In genomic region chr14:95895720-95896119, GRCh38 we compare ENCODE assay signal across 9 cellular contexts. TPM values are rescaled to one million over a fixed set of nuclear protein-coding genes. Genes with fewer than 3 reads are reported as not detected.
DNase-seq lines count a peak whose midpoint lies in the region; ATAC-seq, FAIRE-seq and TF ChIP-seq lines count a peak whose summit lies in the region.
"Had no signal": no experiment of that assay in that cellular context is flagged by ENCODE, and none has a peak within 500 bp of the region (broad histone marks: within the 10 kb centered on the region; RNA-seq: fewer than 3 reads in every experiment).

No MANE protein-coding gene starts in this region.

- H3K9me3 Mint-ChIP-seq in Calu3 (ENCODE audit: low read depth, unreplicated experiment), result no peaks in the 10 kb centered on the region

- intact Hi-C loops in Calu3 (cut with micrococcal nuclease; ENCODE audit: unreplicated experiment) (loop anchor here (2.0 to 10.0 kb wide), 2 partner anchors 99 to 199 kb away; no protein-coding TSS in a partner anchor), HepG2 (cut with micrococcal nuclease; ENCODE audit: unreplicated experiment) (no loop called here)

- H3K27ac ChIP-seq in HepG2 (ENCODE audit: extremely low read length, insufficient read depth, low read length) (no peak overlapping the region), gastroesophageal sphincter (no peak overlapping the region)

- POLR2A ChIA-PET in HEK293T (lab: Yijun Ruan, JAX) (no interaction called here), HepG2 (lab: Yijun Ruan, JAX) (no interaction called here)

- DNase-seq in Calu3 (peak; percentile 53), HEK293T (ENCODE audit: extremely low spot score) (peak; percentile 57), HepG2 (ENCODE audit: low spot score) (peak; percentile 18), NCI-H2029 treated with DMSO at 0.1 percent for 48 hours (lab: John Stamatoyannopoulos, UW) (no peak), NCI-H446 treated with DMSO at 0.1 percent for 48 hours (lab: John Stamatoyannopoulos, UW) (no peak)
- peak; percentile 2 for DNase-seq in activated CD4-positive, alpha-beta T cell treated with anti-CD3 and anti-CD28 coated beads, Interleukin-2, amount 50 U/mL, for 1 hour
- DNase-seq: midbrain had no signal

- peak; percentile 47 for TF ChIP-seq CTCF in Calu3 (IDR thresholded peaks at IDR 0.05; ENCODE audit: unreplicated experiment)
- peak; percentile 45 for TF ChIP-seq CTCF in HepG2 (CRISPR knock-in tag; IDR thresholded peaks at IDR 0.05)
- no peak for TF ChIP-seq CTCF in gastroesophageal sphincter (IDR thresholded peaks at IDR 0.05)

- no peak overlapping the region for H2AFZ ChIP-seq in HepG2 (ENCODE audit: low read length)

- BruUV-seq in Calu3 (replicated peaks; lab: Mats Ljungman, UMichigan) (no TSS peak), HepG2 (replicated peaks; lab: Mats Ljungman, UMichigan) (no TSS peak)

- no peaks in the 10 kb centered on the region for H4K20me1 ChIP-seq in HepG2 (ENCODE audit: insufficient read depth, low read length)

- TF ChIP-seq EP300 in HepG2 (IDR thresholded peaks at IDR 0.05; ENCODE audit: low read depth in 2 of 2, low read length in 2 of 2) (no peak), HepG2 (CRISPR knock-in tag; IDR thresholded peaks at IDR 0.05; ENCODE audit: borderline replicate concordance) (no peak), gastroesophageal sphincter (IDR thresholded peaks at IDR 0.05) (no peak)

- CTCF ChIA-PET in Calu3 (lab: Charles Lee) (interaction anchor here (1.1 kb wide), 1 partner anchor 99 kb away, joined by 4 read pairs; no protein-coding TSS in a partner anchor), HEK293T (lab: Yijun Ruan, JAX) (interaction anchor here (0.9 kb wide), 1 partner anchor 366 kb away, joined by 3 read pairs; no protein-coding TSS in a partner anchor), HepG2 (lab: Yijun Ruan, JAX; ENCODE audit: low intra/inter-chr PET ratio, low total read pairs) (interaction anchor here (2.1 kb wide), 1 partner anchor 98 kb away, joined by 11 read pairs; no protein-coding TSS in a partner anchor)

- TF ChIP-seq RAD21 in HepG2 (CRISPR knock-in tag; IDR thresholded peaks at IDR 0.05), result no peak

- 2% methylated on average over 10 of the region's 10 CpGs for WGBS in HepG2 (ENCODE audit: low lambda C conversion rate)
- WGBS in gastroesophageal sphincter (ENCODE audit: low coverage in 1 of 2), 2 donors, result 45 to 50% methylated on average over 8 to 10 of the region's 10 CpGs

- H3K9me3 ChIP-seq in HepG2 (ENCODE audit: low read length) (no peaks in the 10 kb centered on the region), gastroesophageal sphincter (no peaks in the 10 kb centered on the region)

- in situ Hi-C loops in HepG2 (cut with HindIII; ENCODE audit: extremely low pct_ligation_motif_present, low pct_unique_long_range_greater_than_20kb), result no loop called here

- H3K27me3 Mint-ChIP-seq in Calu3 (ENCODE audit: unreplicated experiment), result peaks cover 97% of the 10 kb centered on the region

- H3K4me3 ChIP-seq in HepG2 (replicated peaks in 1 of 3; ENCODE audit: insufficient read depth in 1 of 3, low read depth in 2 of 3, low read length in 3 of 3) (no peak overlapping the region), gastroesophageal sphincter (no peak overlapping the region)

- H3K27me3 ChIP-seq in HepG2 (ENCODE audit: control insufficient read depth in 1 of 2, insufficient read depth in 2 of 2, low read length in 2 of 2), result peaks cover 0 to 53% of the 10 kb centered on the region in 2 experiments; a peak in 3 of 5 replicates
- H3K27me3 ChIP-seq in gastroesophageal sphincter, result peaks cover 89% of the 10 kb centered on the region

- H3K4me1 Mint-ChIP-seq in Calu3 (ENCODE audit: low read depth, unreplicated experiment), result no peaks in the 10 kb centered on the region

- H3K79me2 ChIP-seq in HepG2 (ENCODE audit: insufficient read depth, low read length), result no peaks in the 10 kb centered on the region

- no peak overlapping the region for H3K4me3 Mint-ChIP-seq in Calu3 (ENCODE audit: low read depth, unreplicated experiment)

- TF ChIP-seq POLR2A in HepG2 (IDR thresholded peaks at IDR 0.05; ENCODE audit: insufficient read depth in 1 of 2, low read depth in 2 of 2, low read length in 2 of 2), result no peak
- TF ChIP-seq POLR2A in gastroesophageal sphincter (IDR thresholded peaks at IDR 0.05), result no peak

- no peak overlapping the region for H3K9ac ChIP-seq in HepG2 (ENCODE audit: insufficient read depth, low read depth, low read length)

- FAIRE-seq in HepG2 (lab: Jason Lieb, UNC), result peak; percentile 56

- ATAC-seq in HepG2 (peak; percentile 90), GM21737 (IDR thresholded peaks at IDR 0.05; ENCODE audit: unreplicated experiment) (no peak), gastroesophageal sphincter (no peak)

- no peaks in the 10 kb centered on the region for H3K36me3 Mint-ChIP-seq in Calu3 (ENCODE audit: insufficient read depth, unreplicated experiment)

- H3K36me3 ChIP-seq in HepG2 (replicated peaks in 1 of 2; ENCODE audit: control insufficient read depth in 1 of 2, insufficient read depth in 2 of 2, low read length in 2 of 2) (no peaks in the 10 kb centered on the region), gastroesophageal sphincter (no peaks in the 10 kb centered on the region)

- H3K4me1 ChIP-seq in HepG2 (ENCODE audit: insufficient read depth, low read length) (no peaks in the 10 kb centered on the region), gastroesophageal sphincter (no peaks in the 10 kb centered on the region)

- H3K4me2 ChIP-seq in HepG2 (ENCODE audit: low read depth, low read length), result no peak overlapping the region

- no peak overlapping the region for H3K27ac Mint-ChIP-seq in Calu3 (ENCODE audit: unreplicated experiment)

TF ChIP-seq in HEK293T, 16 proteins besides CTCF, POLR2A, EP300 and RAD21 (continues in another document):
- TF ChIP-seq FOXK2 (IDR thresholded peaks at IDR 0.05), result no peak
- no peak for TF ChIP-seq ARNT (IDR thresholded peaks at IDR 0.05)
- no peak for TF ChIP-seq TARDBP (IDR thresholded peaks at IDR 0.05)
- no peak for TF ChIP-seq SP1 (IDR thresholded peaks at IDR 0.05)
- TF ChIP-seq PKNOX1 (IDR thresholded peaks at IDR 0.05), result no peak
- no peak for TF ChIP-seq LEF1 (IDR thresholded peaks at IDR 0.05; ENCODE audit: borderline replicate concordance)
- TF ChIP-seq CTBP1 (IDR thresholded peaks at IDR 0.05; ENCODE audit: borderline replicate concordance), result no peak
- no peak for TF ChIP-seq FOXA1 (IDR thresholded peaks at IDR 0.05)
- TF ChIP-seq HDGF (IDR thresholded peaks at IDR 0.05; ENCODE audit: borderline replicate concordance), result no peak

TF ChIP-seq in HepG2, 621 proteins besides CTCF, POLR2A, EP300 and RAD21 (continues in another document):
- TF ChIP-seq USF2 (IDR thresholded peaks at IDR 0.05; ENCODE audit: low read depth, low read length) (peak; percentile 34; the same call in 1 of the 2 replicates), USF2 (CRISPR knock-in tag; IDR thresholded peaks at IDR 0.05; ENCODE audit: borderline replicate concordance) (no peak; the same call in 1 of the 2 replicates), KLF15 (CRISPR knock-in tag; IDR thresholded peaks at IDR 0.05; ENCODE audit: borderline replicate concordance) (no peak), SMARCE1 (IDR thresholded peaks at IDR 0.05; ENCODE audit: borderline replicate concordance) (no peak), FOSL1 (CRISPR knock-in tag; IDR thresholded peaks at IDR 0.05; ENCODE audit: borderline replicate concordance) (no peak), FOXO1 (CRISPR knock-in tag; IDR thresholded peaks at IDR 0.05) (no peak), AGO2 (optimal IDR thresholded peaks at IDR 0.05; ENCODE audit: low read depth, low read length) (no peak), MYC (CRISPR knock-in tag; IDR thresholded peaks at IDR 0.05; ENCODE audit: borderline replicate concordance) (peak; percentile 46; the same call in 1 of the 2 replicates)

RNA-seq across cellular contexts. Expression of gene TUNAR, which starts 19.1 kb away (rescaled TPM):
- total RNA-seq in Calu3 (2022) (not detected in 2 replicates), HepG2 (2016; rRNA removed; fragmentation: Illumina TruSeq; extraction: Trizol) (not detected in 2 replicates), gastroesophageal sphincter (under 1 TPM in 1 of 4 donors, not detected in 3; 0.54 TPM)
- total RNA-seq in HepG2 (2016; cell fraction: cytosol; rRNA removed; fragmentation: Illumina TruSeq; extraction: Trizol; ENCODE audit: low read depth), result not detected in 2 replicates
- total RNA-seq in HepG2 (2016; cell fraction: insoluble cytoplasmic fraction; rRNA removed; fragmentation: Illumina TruSeq; extraction: Trizol), result not detected in 2 replicates
- total RNA-seq in HepG2 (2016; cell fraction: membrane; rRNA removed; fragmentation: Illumina TruSeq; extraction: Trizol), result not detected in 2 replicates
- not detected in 2 replicates for total RNA-seq in HepG2 (2016; cell fraction: nucleus; rRNA removed; fragmentation: Illumina TruSeq; extraction: Trizol)
- polyA plus RNA-seq in HepG2 (2011; rRNA removed), result not detected in 2 replicates
- polyA plus RNA-seq in HepG2 (2011; cell fraction: cytosol; rRNA removed), result not detected in 2 replicates
- not detected in 2 replicates for polyA plus RNA-seq in HepG2 (2011; cell fraction: nucleus; rRNA removed)
- not detected in 2 replicates for polyA plus RNA-seq in HepG2 (2012)
- polyA plus RNA-seq in HepG2 (2016; cell fraction: cytosol; fragmentation: Illumina TruSeq; extraction: Trizol; ENCODE audit: low read depth), result not detected in 2 replicates
- not detected in 2 replicates for polyA plus RNA-seq in HepG2 (2016; cell fraction: insoluble cytoplasmic fraction; fragmentation: Illumina TruSeq; extraction: Trizol; ENCODE audit: low read depth)
- not detected in 2 replicates for polyA plus RNA-seq in HepG2 (2016; cell fraction: membrane; fragmentation: Illumina TruSeq; extraction: Trizol; ENCODE audit: low read depth)
- polyA plus RNA-seq in HepG2 (2016; cell fraction: nucleus; fragmentation: Illumina TruSeq; extraction: Trizol; ENCODE audit: insufficient read depth, low read depth), result not detected in 2 replicates
- polyA minus RNA-seq in HepG2 (2011; rRNA and poly(A)+ RNA removed; ENCODE audit: low replicate concordance), result not detected in 2 replicates
- not detected in 2 replicates for polyA minus RNA-seq in HepG2 (2011; cell fraction: cytosol; rRNA and poly(A)+ RNA removed)
- polyA minus RNA-seq in HepG2 (2011; cell fraction: nucleus; rRNA and poly(A)+ RNA removed), result not detected in 2 replicates

Comparison
In these comparisons a context has a peak if more than half of its experiments do, and no peak if none do; other contexts are left out.
1. DNase-seq: peak in Calu3 (single experiment), HEK293T (single experiment), activated CD4-positive, alpha-beta T cell treated with anti-CD3 and anti-CD28 coated beads, Interleukin-2, amount 50 U/mL, for 1 hour (single experiment) and HepG2 (single experiment); none in NCI-H2029 treated with DMSO at 0.1 percent for 48 hours (single experiment) and NCI-H446 treated with DMSO at 0.1 percent for 48 hours (single experiment).
2. CTCF ChIP-seq: peak in Calu3 (single experiment) and HepG2 (single experiment); none in gastroesophageal sphincter (0 of 4).